ENCODE assay signal across 20 cellular contexts in genomic region chr2:231223001-231223375, GRCh38. TPM values are rescaled to one million over a fixed set of nuclear protein-coding genes. Genes with fewer than 3 reads are reported as not detected.
DNase-seq lines count a peak whose midpoint lies in the region; ATAC-seq, FAIRE-seq and TF ChIP-seq lines count a peak whose summit lies in the region.
"Had no signal": no experiment of that assay in that cellular context is flagged by ENCODE, and none has a peak within 500 bp of the region (broad histone marks: within the 10 kb centered on the region; RNA-seq: fewer than 3 reads in every experiment).

No MANE protein-coding gene starts in this region.

- no peaks in the 10 kb centered on the region for H3K4me1 ChIP-seq in K562 (replicated peaks in 1 of 2; ENCODE audit: control insufficient read depth in 2 of 2, insufficient read depth in 2 of 2, low read length in 2 of 2)
- peaks cover 1% of the 10 kb centered on the region for H3K4me1 ChIP-seq in mesendoderm (ENCODE audit: control insufficient read depth, low read depth, low read length)
- H3K4me1 ChIP-seq in stomach smooth muscle (ENCODE audit: control insufficient read depth, insufficient read depth, low read length): peaks cover 19% of the 10 kb centered on the region
- no peaks in the 10 kb centered on the region for H3K4me1 ChIP-seq in pancreas
- H3K4me1 ChIP-seq: parathyroid adenoma had no signal

- H3K79me2 ChIP-seq in K562 (ENCODE audit: control insufficient read depth, insufficient read depth, low read length) (no peaks in the 10 kb centered on the region), mesendoderm (ENCODE audit: control insufficient read depth, insufficient read depth, low read length) (no peaks in the 10 kb centered on the region)
- H3K79me2 ChIP-seq: parathyroid adenoma had no signal

- 23% methylated on average over 2 of the region's 3 CpGs for WGBS in K562 (ENCODE audit: insufficient coverage, low coverage, missing lambda C conversion rate)
- no CpG with 5 or more reads among the region's 3 CpGs for WGBS in mesendoderm (ENCODE audit: extremely low coverage, insufficient coverage, low lambda C conversion rate)
- WGBS in pancreas, 2 donors: 77 to 79% methylated on average over 3 of the region's 3 CpGs

- H2AFZ ChIP-seq in K562 (ENCODE audit: low read depth, low read length): no peak overlapping the region
- H2AFZ ChIP-seq: parathyroid adenoma had no signal

- H3K27ac ChIP-seq in K562 (ENCODE audit: extremely low read depth, low read depth, low read length) (no peak overlapping the region), mesendoderm (ENCODE audit: low read depth, low read length) (no peak overlapping the region), stomach smooth muscle (ENCODE audit: low read length) (peak overlapping the region; percentile 69), pancreas (no peak overlapping the region)
- H3K27ac ChIP-seq: left ventricle myocardium inferior, parathyroid adenoma had no signal

- POLR2A ChIA-PET in K562 (lab: Yijun Ruan, JAX): no interaction called here

- intact Hi-C loops in K562 (cut with micrococcal nuclease) (no loop called here), pancreas (cut with DNase I) (loop anchor here in 1 of 3 donors (10.0 kb wide), 1 partner anchor 192 kb away; no protein-coding TSS in a partner anchor)

- no peak overlapping the region for H2AK5ac ChIP-seq in mesendoderm (ENCODE audit: low read length)

- no peak overlapping the region for H2BK5ac ChIP-seq in mesendoderm (ENCODE audit: low read length)

- TF ChIP-seq CTCF in HFFc6 (IDR thresholded peaks at IDR 0.05) (no peak), K562 (IDR thresholded peaks at IDR 0.05 in 2 of 3, conservative IDR thresholded peaks at IDR 0.05 in 1 of 3; ENCODE audit: insufficient read depth in 2 of 3, low read depth in 1 of 3, low read length in 3 of 3) (no peak), pancreas (IDR thresholded peaks at IDR 0.05) (no peak)

- H3K27me3 Mint-ChIP-seq in HFFc6 (ENCODE audit: insufficient read depth): no peaks in the 10 kb centered on the region
- H3K27me3 Mint-ChIP-seq: activated CD4-positive, alpha-beta T cell treated with anti-CD3 and anti-CD28 coated beads for 36 hours; activated naive CD8-positive, alpha-beta T cell treated with anti-CD3 and anti-CD28 coated beads for 36 hours; CD4-positive, alpha-beta T cell; naive B cell had no signal

- no peak overlapping the region for H3K23ac ChIP-seq in mesendoderm (ENCODE audit: low read length)

- no peak overlapping the region for H3K4me2 ChIP-seq in K562 (ENCODE audit: insufficient read depth, low read length)
- no peak overlapping the region for H3K4me2 ChIP-seq in mesendoderm (ENCODE audit: low read length)

- no peak for TF ChIP-seq EP300 in K562 (IDR thresholded peaks at IDR 0.05; ENCODE audit: low read length)

- no peak overlapping the region for H4K8ac ChIP-seq in mesendoderm (ENCODE audit: low read depth, low read length)

- in situ Hi-C loops in K562 (cut with MboI): loop anchor here (10.0 kb wide), 1 partner anchor 222 kb away; no protein-coding TSS in a partner anchor

- H3K9ac ChIP-seq in K562 (ENCODE audit: insufficient read depth in 1 of 2, low read depth in 2 of 2, low read length in 2 of 2) (no peak overlapping the region), mesendoderm (ENCODE audit: low read length) (no peak overlapping the region), stomach smooth muscle (ENCODE audit: low read length in 2 of 2) (peak overlapping the region in 1 of 2 donors; percentile 3)
- H3K9ac ChIP-seq: parathyroid adenoma had no signal

- TF ChIP-seq RAD21 in K562 (CRISPR knock-in tag; conservative IDR thresholded peaks at IDR 0.05 in 1 of 2, IDR thresholded peaks at IDR 0.05 in 1 of 2): no peak

- H3K9me3 Mint-ChIP-seq in HFFc6: no peaks in the 10 kb centered on the region
- H3K9me3 Mint-ChIP-seq: activated naive CD8-positive, alpha-beta T cell treated with anti-CD3 and anti-CD28 coated beads for 36 hours; CD4-positive, alpha-beta T cell; naive B cell had no signal

- peaks cover 28% of the 10 kb centered on the region for H3K36me3 Mint-ChIP-seq in HFFc6 (ENCODE audit: low read depth)
- H3K36me3 Mint-ChIP-seq: naive B cell had no signal

- FAIRE-seq in K562 (lab: Jason Lieb, UNC) (no peak), pancreas (lab: Jason Lieb, UNC) (no peak)
- FAIRE-seq: TTC549 had no signal

- peak overlapping the region; percentile 71 for H3K4me3 Mint-ChIP-seq in HFFc6
- H3K4me3 Mint-ChIP-seq: activated CD4-positive, alpha-beta T cell treated with anti-CD3 and anti-CD28 coated beads for 36 hours; activated naive CD8-positive, alpha-beta T cell treated with anti-CD3 and anti-CD28 coated beads for 36 hours; CD4-positive, alpha-beta T cell; naive B cell had no signal

- no peak overlapping the region for H2BK120ac ChIP-seq in mesendoderm (ENCODE audit: low read depth, low read length)

- no TSS peak for BruUV-seq in K562 (replicated peaks; lab: Mats Ljungman, UMichigan)

- no peak overlapping the region for H3K18ac ChIP-seq in mesendoderm (ENCODE audit: low read length)

- H3K9me3 ChIP-seq in K562 (replicated peaks; ENCODE audit: control insufficient read depth, insufficient read depth, low read depth, low read length) (no peaks in the 10 kb centered on the region), stomach smooth muscle (ENCODE audit: control insufficient read depth in 2 of 2, low read length in 2 of 2) (no peaks in the 10 kb centered on the region), pancreas (no peaks in the 10 kb centered on the region)
- H3K9me3 ChIP-seq: left ventricle myocardium inferior had no signal

- H3K9me1 ChIP-seq in K562 (ENCODE audit: control insufficient read depth, insufficient read depth, low read length): no peaks in the 10 kb centered on the region

- no peak overlapping the region for H4K5ac ChIP-seq in mesendoderm (ENCODE audit: low read length)

- TF ChIP-seq POLR2A in K562 (conservative IDR thresholded peaks at IDR 0.05): no peak

- no peak overlapping the region for H2BK15ac ChIP-seq in mesendoderm (replicated peaks; ENCODE audit: low read depth)

- peaks cover 53% of the 10 kb centered on the region for H3K4me1 Mint-ChIP-seq in HFFc6 (ENCODE audit: low read depth)
- H3K4me1 Mint-ChIP-seq: activated CD4-positive, alpha-beta T cell treated with anti-CD3 and anti-CD28 coated beads for 36 hours; activated naive CD8-positive, alpha-beta T cell treated with anti-CD3 and anti-CD28 coated beads for 36 hours had no signal

- H3K27ac Mint-ChIP-seq in HFFc6: peak overlapping the region; percentile 87
- H3K27ac Mint-ChIP-seq: activated CD4-positive, alpha-beta T cell treated with anti-CD3 and anti-CD28 coated beads for 36 hours; activated naive CD8-positive, alpha-beta T cell treated with anti-CD3 and anti-CD28 coated beads for 36 hours; CD4-positive, alpha-beta T cell; naive B cell had no signal

- no peak overlapping the region for H3K56ac ChIP-seq in mesendoderm (ENCODE audit: low read length)

- CTCF ChIA-PET in K562 (lab: Yijun Ruan, JAX; ENCODE audit: low intra/inter-chr PET ratio): no interaction called here

- no peak overlapping the region for H3K4ac ChIP-seq in mesendoderm (ENCODE audit: low read depth, low read length)

- no peaks in the 10 kb centered on the region for H3K79me1 ChIP-seq in mesendoderm (ENCODE audit: low read length)

- H4K20me1 ChIP-seq in K562 (replicated peaks; ENCODE audit: control insufficient read depth, insufficient read depth, low read length): no peaks in the 10 kb centered on the region

- H3K4me3 ChIP-seq in K562 (no peak overlapping the region), mesendoderm (ENCODE audit: low read length) (no peak overlapping the region), stomach smooth muscle (ENCODE audit: low read length in 2 of 2) (no peak overlapping the region), pancreas (no peak overlapping the region)
- H3K4me3 ChIP-seq: left ventricle myocardium inferior had no signal

- no peak for DNase-seq in HFFc6
- DNase-seq in K562 (ENCODE audit: extremely low read depth in 1 of 4, low spot score in 3 of 4): no peak
- peak; percentile 18 for DNase-seq in mesendoderm
- DNase-seq in dermis blood vessel endothelial cell: no peak
- DNase-seq in SKM-1 treated with dmso at 0.1 percent for 144 hours (lab: John Stamatoyannopoulos, UW; ENCODE audit: unreplicated experiment): no peak
- DNase-seq in pancreas: no peak
- DNase-seq in NCI-H2171 (lab: John Stamatoyannopoulos, UW): no peak
- DNase-seq: activated CD4-positive, alpha-beta T cell treated with anti-CD3 and anti-CD28 coated beads for 36 hours; activated naive CD8-positive, alpha-beta T cell treated with anti-CD3 and anti-CD28 coated beads for 36 hours; CD4-positive, alpha-beta T cell; DMS153; H7; left ventricle myocardium inferior; naive B cell; NCI-H345; NK-92 treated with Interleukin-12 subunit alpha and Interleukin-12 subunit beta, amount 100 ng/mL, for 24 hours; RPMI8226 had no signal

- ATAC-seq in K562: no peak
- no peak for ATAC-seq in pancreas
- ATAC-seq: activated CD4-positive, alpha-beta T cell treated with anti-CD3 and anti-CD28 coated beads for 36 hours had no signal

- H3K27me3 ChIP-seq in K562 (ENCODE audit: control insufficient read depth in 2 of 2, insufficient read depth in 2 of 2, low read length in 2 of 2) (no peaks in the 10 kb centered on the region), mesendoderm (ENCODE audit: insufficient read depth, low read length, poor library complexity) (no peaks in the 10 kb centered on the region), stomach smooth muscle (ENCODE audit: control insufficient read depth in 1 of 2, insufficient read depth in 2 of 2, low read length in 2 of 2) (no peaks in the 10 kb centered on the region), pancreas (no peaks in the 10 kb centered on the region)

- no peaks in the 10 kb centered on the region for H3K36me3 ChIP-seq in K562 (ENCODE audit: control insufficient read depth, insufficient read depth, low read length)
- H3K36me3 ChIP-seq in mesendoderm (ENCODE audit: control insufficient read depth, insufficient read depth, low read length): peaks cover 1% of the 10 kb centered on the region
- H3K36me3 ChIP-seq in stomach smooth muscle (ENCODE audit: control insufficient read depth in 2 of 2, insufficient read depth in 2 of 2, low read length in 2 of 2): peaks cover 0 to 7% of the 10 kb centered on the region in 2 donors
- H3K36me3 ChIP-seq in pancreas: no peaks in the 10 kb centered on the region
- H3K36me3 ChIP-seq: left ventricle myocardium inferior had no signal

RNA-seq across cellular contexts. Expression of gene ARMC9, which starts 24.6 kb away (rescaled TPM):
- 10 to 100 TPM; 49.3 to 93.2 (median 55.7) TPM for total RNA-seq in HFFc6 (2021; fragmentation: NEBNext Ultra II Directional; extraction: Animal tissue kit (Norgen Biotek cat#: 25700))
- total RNA-seq in K562 (2011; cell fraction: chromatin; rRNA removed; ENCODE audit: low replicate concordance): 4.9 and 5.3 TPM in 2 replicates
- total RNA-seq in K562 (2011; cell fraction: nucleolus; rRNA removed): 1.4 and 3.0 TPM in 2 replicates
- total RNA-seq in K562 (2011; cell fraction: nucleoplasm; rRNA removed): 1.2 and 9.5 TPM in 2 replicates
- total RNA-seq in K562 (2014; rRNA removed) (0.41 and 1.4 TPM in 2 replicates), K562 (2014; rRNA removed; fragmentation: Illumina TruSeq; extraction: Trizol) (0.36 and 1.1 TPM in 2 replicates), K562 (2015; rRNA removed; fragmentation: Illumina TruSeq; extraction: Trizol) (0.72 and 0.94 TPM in 2 replicates), K562 (2021) (1.0 and 1.1 TPM in 2 replicates), dermis blood vessel endothelial cell (9.7 and 19.9 TPM in 2 replicates), pancreas (10 to 100 TPM in 1 of 6 donors, 1 to 10 TPM in 5; 5.8 to 15.0 (median 8.9) TPM)
- polyA plus RNA-seq in K562 (2011; rRNA removed) (2.0 and 2.3 TPM in 2 replicates), K562 (2014; fragmentation: Illumina TruSeq; extraction: Trizol) (1.2 and 1.3 TPM in 2 replicates), K562 (2014; fragmentation: Nextera tagmentation; extraction: Ambion mirVana) (1 to 10 TPM in 1 of 2 experiments, under 1 TPM in 1; 0.71 to 1.5 TPM), K562 (2014; rRNA removed) (1.2 and 1.5 TPM in 2 replicates), pancreas (1 to 10 TPM; 3.7 to 7.6 TPM)
- 1.5 and 2.0 TPM in 2 replicates for polyA plus RNA-seq in K562 (2011; cell fraction: cytosol; rRNA removed)
- polyA plus RNA-seq in K562 (2011; cell fraction: nucleus; rRNA removed): 2.6 and 2.7 TPM in 2 replicates
- polyA plus RNA-seq in K562 (2012): 0.94 and 1.9 TPM in 2 replicates
- polyA minus RNA-seq in K562 (2011; rRNA and poly(A)+ RNA removed): 2.6 and 3.9 TPM in 2 replicates
- 1.1 TPM in 1 of 2 replicates, not detected in the other for polyA minus RNA-seq in K562 (2011; cell fraction: cytosol; rRNA and poly(A)+ RNA removed)
- polyA minus RNA-seq in K562 (2011; cell fraction: nucleus; rRNA and poly(A)+ RNA removed): 1.8 and 2.9 TPM in 2 replicates
- 19.5 TPM for polyA plus RNA-seq in mesendoderm (2013, experiment 1 of 2)
- 20.4 TPM for polyA plus RNA-seq in mesendoderm (2013, experiment 2 of 2)
